ENCODE assay signal across 8 cellular contexts in genomic region chr11:74592441-74593362, GRCh38. TPM values are rescaled to one million over a fixed set of nuclear protein-coding genes. Genes with fewer than 3 reads are reported as not detected.
DNase-seq lines count a peak whose midpoint lies in the region; TF ChIP-seq lines count a peak whose summit lies in the region.

TSS of gene POLD3 (plus strand) at chr11:74592582. CDS start at chr11:74592659, 77 bp downstream.

- H3K4me3 Mint-ChIP-seq in nephron = peak within 1 kb of the TSS; percentile 96 to 98 (median 96)
- H3K4me3 Mint-ChIP-seq in stimulated activated naive CD8-positive, alpha-beta T cell treated with anti-CD3 and anti-CD28 coated beads, Interleukin-15, Interleukin-2, amounts not matched to agents 100 ng/mL and 50 ng/mL, for 24 hours = peak within 1 kb of the TSS; percentile 98

- no peaks in the 10 kb centered on the region for H3K9me2 ChIP-seq in MM.1S (replicated peaks; ENCODE audit: insufficient read depth, low read length)

- peak within 1 kb of the TSS; percentile 98 for H3K9ac ChIP-seq in MM.1S (ENCODE audit: low read length)

- peak within 1 kb of the TSS; percentile 64 for H3K27ac ChIP-seq in MM.1S (ENCODE audit: low read length)

- peaks cover 36% of the 10 kb centered on the region for H3K79me2 ChIP-seq in MM.1S (ENCODE audit: low read length)

- peaks cover 28% of the 10 kb centered on the region for H3K36me3 Mint-ChIP-seq in nephron (ENCODE audit: low read depth)
- H3K36me3 Mint-ChIP-seq in stimulated activated naive CD8-positive, alpha-beta T cell treated with anti-CD3 and anti-CD28 coated beads, Interleukin-15, Interleukin-2, amounts not matched to agents 100 ng/mL and 50 ng/mL, for 24 hours (ENCODE audit: low read depth) = peaks cover 29% of the 10 kb centered on the region

- H3F3A ChIP-seq in MM.1S (ENCODE audit: insufficient read depth, low read length) = no peaks in the 10 kb centered on the region

- DNase-seq in ELR (ENCODE audit: low read depth) = peak; percentile 91
- peak; percentile 81 for DNase-seq in HCEC 1CT
- DNase-seq in MM.1S = peak; percentile 91
- DNase-seq in SIG-M5 (lab: John Stamatoyannopoulos, UW) = peak; percentile 3
- peak; percentile 97 for DNase-seq in activated effector memory CD4-positive, alpha-beta T cell treated with anti-CD3 and anti-CD28 coated beads, Interleukin-2, amount 50 U/mL, for 16 hours
- DNase-seq in fibroblast of the aortic adventitia (ENCODE audit: low read depth) = peak; percentile 82

- H3K9me3 ChIP-seq in MM.1S (replicated peaks; ENCODE audit: insufficient read depth, low read length) = no peaks in the 10 kb centered on the region

- H3K4me1 ChIP-seq in MM.1S (ENCODE audit: low read length) = peaks cover 14% of the 10 kb centered on the region; the same call in 1 of the 2 replicates

- no peaks in the 10 kb centered on the region for H3K27me3 Mint-ChIP-seq in nephron (ENCODE audit: low read depth)
- H3K27me3 Mint-ChIP-seq in stimulated activated naive CD8-positive, alpha-beta T cell treated with anti-CD3 and anti-CD28 coated beads, Interleukin-15, Interleukin-2, amounts not matched to agents 100 ng/mL and 50 ng/mL, for 24 hours = no peaks in the 10 kb centered on the region

- H3K27me3 ChIP-seq in MM.1S (replicated peaks; ENCODE audit: insufficient read depth, low read length) = no peaks in the 10 kb centered on the region

- H3K36me3 ChIP-seq in MM.1S (replicated peaks; ENCODE audit: insufficient read depth, low read length) = 0 out of 2 replicates have a peak, but pooled peaks cover 4% of the 10 kb centered on the region

- H3K4me3 ChIP-seq in MM.1S (ENCODE audit: low read length) (peak within 1 kb of the TSS; percentile 98), fibroblast of the aortic adventitia (ENCODE audit: low read depth, low read length) (peak within 1 kb of the TSS; percentile 93)

- TF ChIP-seq CTCF in MM.1S (IDR thresholded peaks at IDR 0.05; ENCODE audit: low read length) (no peak), fibroblast of the aortic adventitia (IDR thresholded peaks at IDR 0.05; ENCODE audit: insufficient read depth, low read length) (no peak), nephron (IDR thresholded peaks at IDR 0.05; ENCODE audit: unreplicated experiment in 3 of 3) (no peak)

- H2AFZ ChIP-seq in MM.1S (ENCODE audit: low read length) = peak within 1 kb of the TSS; percentile 96

- H3K4me1 Mint-ChIP-seq in nephron = peaks cover 22% of the 10 kb centered on the region
- peaks cover 39% of the 10 kb centered on the region for H3K4me1 Mint-ChIP-seq in stimulated activated naive CD8-positive, alpha-beta T cell treated with anti-CD3 and anti-CD28 coated beads, Interleukin-15, Interleukin-2, amounts not matched to agents 100 ng/mL and 50 ng/mL, for 24 hours (ENCODE audit: low read depth)

- H3K9me3 Mint-ChIP-seq in nephron = peaks cover 2% of the 10 kb centered on the region
- H3K9me3 Mint-ChIP-seq in stimulated activated naive CD8-positive, alpha-beta T cell treated with anti-CD3 and anti-CD28 coated beads, Interleukin-15, Interleukin-2, amounts not matched to agents 100 ng/mL and 50 ng/mL, for 24 hours = no peaks in the 10 kb centered on the region

- H4K20me1 ChIP-seq in MM.1S (ENCODE audit: insufficient read depth, low read length) = no peaks in the 10 kb centered on the region

- H3K4me2 ChIP-seq in MM.1S (ENCODE audit: low read depth, low read length) = peak within 1 kb of the TSS; percentile 70

- peak within 1 kb of the TSS; percentile 79 to 96 (median 95) for H3K27ac Mint-ChIP-seq in nephron
- H3K27ac Mint-ChIP-seq in stimulated activated naive CD8-positive, alpha-beta T cell treated with anti-CD3 and anti-CD28 coated beads, Interleukin-15, Interleukin-2, amounts not matched to agents 100 ng/mL and 50 ng/mL, for 24 hours = peak within 1 kb of the TSS; percentile 96

RNA-seq across cellular contexts. Expression of gene POLD3, which starts in this region (rescaled TPM):
- total RNA-seq in fibroblast of the aortic adventitia (ENCODE audit: low replicate concordance) = 12.8 and 26.8 TPM in 2 replicates

Comparison
In these comparisons a context has a peak if more than half of its experiments do, and no peak if none do; other contexts are left out.
1. Peak in every context shown above with its lines: DNase-seq, H3K4me3 ChIP-seq and H3K27ac ChIP-seq.
2. DNase-seq: peak in every context shown above with its lines; median percentile 97 in activated effector memory CD4-positive, alpha-beta T cell treated with anti-CD3 and anti-CD28 coated beads, Interleukin-2, amount 50 U/mL, for 16 hours; 91 in ELR; 91 in MM.1S; 82 in fibroblast of the aortic adventitia; 81 in HCEC 1CT; 3 in SIG-M5.